In the genomic region with DNA sequence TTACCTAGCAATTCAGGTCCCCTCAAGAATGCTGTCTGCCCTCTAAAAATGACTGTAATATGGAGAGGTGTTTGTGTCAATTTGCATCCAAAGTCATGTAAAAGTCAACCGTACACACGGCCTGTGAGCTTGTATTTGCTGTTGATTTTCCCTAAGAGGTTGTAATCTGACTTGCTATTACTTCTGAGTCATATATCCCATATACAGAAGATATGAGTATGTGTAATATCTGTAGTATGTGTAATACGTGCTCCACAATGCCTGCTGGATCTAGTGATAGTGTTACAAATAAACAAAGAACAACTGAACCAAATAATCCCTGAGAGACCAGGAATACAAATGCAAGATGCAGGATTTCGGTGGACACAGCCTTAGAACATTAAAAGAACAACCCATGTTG, we compare ENCODE assay signal across 23 cellular contexts. TPM values are rescaled to one million over a fixed set of nuclear protein-coding genes. Genes with fewer than 3 reads are reported as not detected.
DNase-seq lines count a peak whose midpoint lies in the region; ATAC-seq and TF ChIP-seq lines count a peak whose summit lies in the region.
"Had no signal": no experiment of that assay in that cellular context is flagged by ENCODE, and none has a peak within 500 bp of the region (broad histone marks: within the 10 kb centered on the region; RNA-seq: fewer than 3 reads in every experiment).

No MANE protein-coding gene starts in this region.

- H3K27ac ChIP-seq in RWPE2 (ENCODE audit: poor library complexity, severe bottlenecking) (peak overlapping the region; percentile 13), epithelial cell of prostate (no peak overlapping the region)
- H3K27ac ChIP-seq: BLaER1, KMS-11, suprapubic skin, WERI-Rb-1 had no signal

- no peaks in the 10 kb centered on the region for H3K36me3 Mint-ChIP-seq in osteocyte (ENCODE audit: unreplicated experiment)

- peaks cover 10% of the 10 kb centered on the region for H3K27me3 ChIP-seq in RWPE2 (ENCODE audit: insufficient read depth, poor library complexity, severe bottlenecking)

- H3K4me3 Mint-ChIP-seq in osteocyte (ENCODE audit: unreplicated experiment), result peak overlapping the region; percentile 89
- H3K4me3 Mint-ChIP-seq: activated CD4-positive, alpha-beta memory T cell treated with anti-CD3 and anti-CD28 coated beads, Interleukin-2, amount 10 ng/mL, durations not matched to agents 7 days and 5 days; activated T-cell treated with anti-CD3 and anti-CD28 coated beads, Interleukin-2, amount 50 U/mL, for 24 hours; central memory CD8-positive, alpha-beta T cell had no signal

- H3K9me3 Mint-ChIP-seq in osteocyte (ENCODE audit: unreplicated experiment), result no peaks in the 10 kb centered on the region
- H3K9me3 Mint-ChIP-seq: activated CD4-positive, alpha-beta memory T cell treated with anti-CD3 and anti-CD28 coated beads, Interleukin-2, amount 10 ng/mL, durations not matched to agents 7 days and 5 days; activated naive CD4-positive, alpha-beta T cell treated with anti-CD3 and anti-CD28 coated beads, Interleukin-2, amount 50 U/mL, for 72 hours; activated T-cell treated with anti-CD3 and anti-CD28 coated beads, Interleukin-2, amount 50 U/mL, for 24 hours; central memory CD8-positive, alpha-beta T cell; endodermal cell had no signal

- peaks cover 10% of the 10 kb centered on the region for H3K4me1 ChIP-seq in RWPE2 (ENCODE audit: insufficient read depth, poor library complexity, severe bottlenecking)

- H3K9me3 ChIP-seq in RWPE2 (ENCODE audit: severe bottlenecking), result no peaks in the 10 kb centered on the region
- H3K9me3 ChIP-seq: suprapubic skin had no signal

- no peak overlapping the region for H3K4me3 ChIP-seq in RWPE2 (ENCODE audit: severe bottlenecking)
- H3K4me3 ChIP-seq: BLaER1, suprapubic skin had no signal

- TF ChIP-seq CTCF in RWPE2 (IDR thresholded peaks at IDR 0.05; ENCODE audit: poor library complexity, severe bottlenecking) (no peak), osteocyte (IDR thresholded peaks at IDR 0.05) (no peak)

- no peaks in the 10 kb centered on the region for H3K36me3 ChIP-seq in RWPE2 (ENCODE audit: low read depth)
- H3K36me3 ChIP-seq: BLaER1, suprapubic skin, WERI-Rb-1 had no signal

- ATAC-seq in RWPE2 (ENCODE audit: low read depth), result peak; percentile 76
- ATAC-seq in left lobe of liver, result no peak
- no peak for ATAC-seq in GM21367 (IDR thresholded peaks at IDR 0.05; ENCODE audit: unreplicated experiment)
- ATAC-seq in HG03097 (IDR thresholded peaks at IDR 0.05; ENCODE audit: low FRiP score, unreplicated experiment), result no peak

- no peak overlapping the region for H3K27ac Mint-ChIP-seq in osteocyte (ENCODE audit: unreplicated experiment)
- H3K27ac Mint-ChIP-seq: activated CD4-positive, alpha-beta memory T cell treated with anti-CD3 and anti-CD28 coated beads, Interleukin-2, amount 10 ng/mL, durations not matched to agents 7 days and 5 days; activated naive CD4-positive, alpha-beta T cell treated with anti-CD3 and anti-CD28 coated beads, Interleukin-2, amount 50 U/mL, for 72 hours; activated T-cell treated with anti-CD3 and anti-CD28 coated beads, Interleukin-2, amount 50 U/mL, for 24 hours; endodermal cell had no signal

- peak; percentile 70 for DNase-seq in EL
- no peak for DNase-seq in RWPE2 (ENCODE audit: low spot score)
- DNase-seq in epithelial cell of prostate (ENCODE audit: low read depth, low spot score), result peak; percentile 22
- no peak for DNase-seq in osteocyte (ENCODE audit: extremely low spot score, unreplicated experiment)
- DNase-seq in left lobe of liver (ENCODE audit: low spot score), result no peak
- no peak for DNase-seq in SHP77 (lab: John Stamatoyannopoulos, UW)
- DNase-seq: activated CD4-positive, alpha-beta memory T cell treated with anti-CD3 and anti-CD28 coated beads, Interleukin-2, amount 10 ng/mL, durations not matched to agents 7 days and 5 days; activated T-cell treated with anti-CD3 and anti-CD28 coated beads, Interleukin-2, amount 50 U/mL, for 24 hours; endodermal cell; GOT3; NCI-H1105 treated with DMSO at 0.1 percent for 48 hours; RPMI8226; small intestine; stimulated activated CD4-positive, alpha-beta T cell treated with anti-CD3 and anti-CD28 coated beads, Interleukin-4, amount 100 ng/mL, for 4 hours; WERI-Rb-1 had no signal

- H3K27me3 Mint-ChIP-seq in osteocyte (ENCODE audit: unreplicated experiment), result no peaks in the 10 kb centered on the region

- H3K4me1 Mint-ChIP-seq in osteocyte (ENCODE audit: unreplicated experiment), result peaks cover 27% of the 10 kb centered on the region
- H3K4me1 Mint-ChIP-seq: activated CD4-positive, alpha-beta memory T cell treated with anti-CD3 and anti-CD28 coated beads, Interleukin-2, amount 10 ng/mL, durations not matched to agents 7 days and 5 days; central memory CD8-positive, alpha-beta T cell had no signal

RNA-seq across cellular contexts. Expression of gene KCNJ6, which starts 1.4 kb away (rescaled TPM):
- 9.2 and 10.5 TPM in 2 replicates for total RNA-seq in osteocyte
- total RNA-seq in left lobe of liver, result not detected
- total RNA-seq: activated CD4-positive, alpha-beta memory T cell treated with anti-CD3 and anti-CD28 coated beads, Interleukin-2, amount 10 ng/mL, durations not matched to agents 7 days and 5 days; activated naive CD4-positive, alpha-beta T cell treated with anti-CD3 and anti-CD28 coated beads, Interleukin-2, amount 50 U/mL, for 72 hours; suprapubic skin; T-helper 1 cell treated with Interleukin-12 subunit alpha and Interleukin-12 subunit beta and Interleukin-4 antibody, amounts not matched to agents 30 ng/mL and 1 ng/mL, for 36 hours had no signal

Comparison
In these comparisons a context has a peak if more than half of its experiments do, and no peak if none do; other contexts are left out.
1. DNase-seq: peak in EL (single experiment) and epithelial cell of prostate (single experiment); none in RWPE2 (single experiment), osteocyte (single experiment), left lobe of liver (single experiment) and SHP77 (0 of 2).
2. RNA of gene KCNJ6, which starts 1.4 kb away (total RNA-seq): 9.2 to 10.5 TPM in osteocyte; not detected in left lobe of liver (single experiment); every median in the first group is over 10 times any median in the second.